Comparison of ENCODE assay signal across 8 cellular contexts in genomic region chr6:5085638-5086293, GRCh38. TPM values are rescaled to one million over a fixed set of nuclear protein-coding genes. Genes with fewer than 3 reads are reported as not detected.
DNase-seq lines count a peak whose midpoint lies in the region; ATAC-seq and TF ChIP-seq lines count a peak whose summit lies in the region.

No MANE protein-coding gene starts in this region.

- no peaks in the 10 kb centered on the region for H3K36me3 Mint-ChIP-seq in activated naive CD8-positive, alpha-beta T cell treated with anti-CD3 and anti-CD28 coated beads, Interleukin-2, amount 10 ng/mL, durations not matched to agents 7 days and 5 days

- H3K27me3 ChIP-seq in iPS-15b (ENCODE audit: control insufficient read depth, insufficient read depth, low read length) (peaks cover 53% of the 10 kb centered on the region), spleen (replicated peaks in 1 of 7) (peaks cover 0 to 56% (median 28%) of the 10 kb centered on the region in 7 donors)

- peak; percentile 40 for ATAC-seq in activated naive CD8-positive, alpha-beta T cell treated with anti-CD3 and anti-CD28 coated beads, Interleukin-2, amount 10 ng/mL, durations not matched to agents 7 days and 5 days (ENCODE audit: low read depth)
- ATAC-seq in GM18868 (IDR thresholded peaks at IDR 0.05; ENCODE audit: unreplicated experiment): no peak

- TF ChIP-seq CTCF in spleen (IDR thresholded peaks at IDR 0.05 in 8 of 11, conservative IDR thresholded peaks at IDR 0.05 in 3 of 11): no peak

- intact Hi-C loops in spleen (cut with DNase I; ENCODE audit: low total_unique reads): no loop called here

- no peak for TF ChIP-seq POLR2A in spleen (IDR thresholded peaks at IDR 0.05)

- 2% methylated on average over 59 to 75 of the region's 75 CpGs; no CpG with 5 or more reads in 1 of the 5 donors for WGBS in spleen, 5 donors

- H3K9ac ChIP-seq in iPS-15b (ENCODE audit: low read depth, low read length): no peak overlapping the region

- POLR2A ChIA-PET in activated naive CD8-positive, alpha-beta T cell treated with anti-CD3 and anti-CD28 coated beads, Interleukin-2, amount 10 ng/mL, durations not matched to agents 7 days and 5 days (lab: Charles Lee): no interaction called here

- H3K4me3 ChIP-seq in iPS-15b (ENCODE audit: low read depth, low read length) (peak overlapping the region; percentile 52), spleen (peak overlapping the region; percentile 30 to 82 (median 57))

- H3K4me1 ChIP-seq in iPS-15b (ENCODE audit: control insufficient read depth, insufficient read depth, low read length): no peaks in the 10 kb centered on the region
- H3K4me1 ChIP-seq in spleen: peaks cover 10 to 80% (median 55%) of the 10 kb centered on the region in 6 donors

- H3K27me3 Mint-ChIP-seq in activated naive CD8-positive, alpha-beta T cell treated with anti-CD3 and anti-CD28 coated beads, Interleukin-2, amount 10 ng/mL, durations not matched to agents 7 days and 5 days: peaks cover 67% of the 10 kb centered on the region

- peaks cover 4% of the 10 kb centered on the region for H3K4me1 Mint-ChIP-seq in activated naive CD8-positive, alpha-beta T cell treated with anti-CD3 and anti-CD28 coated beads, Interleukin-2, amount 10 ng/mL, durations not matched to agents 7 days and 5 days

- H3K9me3 ChIP-seq in iPS-15b (ENCODE audit: control insufficient read depth, insufficient read depth, low read length) (no peaks in the 10 kb centered on the region), spleen (no peaks in the 10 kb centered on the region)

- no peaks in the 10 kb centered on the region for H3K9me3 Mint-ChIP-seq in activated naive CD8-positive, alpha-beta T cell treated with anti-CD3 and anti-CD28 coated beads, Interleukin-2, amount 10 ng/mL, durations not matched to agents 7 days and 5 days

- no peak overlapping the region for H3K27ac Mint-ChIP-seq in activated naive CD8-positive, alpha-beta T cell treated with anti-CD3 and anti-CD28 coated beads, Interleukin-2, amount 10 ng/mL, durations not matched to agents 7 days and 5 days

- DNase-seq in NCI-H2171 treated with DMSO at 0.1 percent for 48 hours (lab: John Stamatoyannopoulos, UW): peak; percentile 11
- DNase-seq in NCI-H2171 (lab: John Stamatoyannopoulos, UW): no peak
- peak; percentile 37 for DNase-seq in HuH-7 (ENCODE audit: low spot score)
- DNase-seq in activated naive CD8-positive, alpha-beta T cell treated with anti-CD3 and anti-CD28 coated beads, Interleukin-2, amount 10 ng/mL, durations not matched to agents 7 days and 5 days: peak; percentile 53
- peak; percentile 81 for DNase-seq in spleen
- DNase-seq in NCI-H2081 (lab: John Stamatoyannopoulos, UW): no peak

- H3K36me3 ChIP-seq in iPS-15b (ENCODE audit: control insufficient read depth, insufficient read depth, low read length): no peaks in the 10 kb centered on the region
- no peaks in the 10 kb centered on the region for H3K36me3 ChIP-seq in spleen

- H3K27ac ChIP-seq in spleen: peak overlapping the region; percentile 77 to 92 (median 86)

- peak overlapping the region; percentile 47 for H3K4me3 Mint-ChIP-seq in activated naive CD8-positive, alpha-beta T cell treated with anti-CD3 and anti-CD28 coated beads, Interleukin-2, amount 10 ng/mL, durations not matched to agents 7 days and 5 days

RNA-seq across cellular contexts. Expression of gene PPP1R3G, which starts 0.6 kb away (rescaled TPM):
- total RNA-seq in activated naive CD8-positive, alpha-beta T cell treated with anti-CD3 and anti-CD28 coated beads, Interleukin-2, amount 10 ng/mL, durations not matched to agents 7 days and 5 days: under 1 TPM; 0.11 to 0.17 TPM
- total RNA-seq in spleen: 10 to 100 TPM in 1 of 7 donors, 1 to 10 TPM in 6; 2.2 to 10.1 (median 5.0) TPM
- polyA plus RNA-seq in spleen: 1 to 10 TPM in 1 of 3 donors, under 1 TPM in 2; 0.54 to 2.0 (median 0.93) TPM

Comparison
In these comparisons a context has a peak if more than half of its experiments do, and no peak if none do; other contexts are left out.
1. DNase-seq: peak in NCI-H2171 treated with DMSO at 0.1 percent for 48 hours (single experiment), HuH-7 (single experiment), activated naive CD8-positive, alpha-beta T cell treated with anti-CD3 and anti-CD28 coated beads, Interleukin-2, amount 10 ng/mL, durations not matched to agents 7 days and 5 days (single experiment) and spleen (single experiment); none in NCI-H2171 (single experiment) and NCI-H2081 (0 of 2).